ENCODE assay signal across 15 cellular contexts in genomic region chr1:89957063-89957462, GRCh38. TPM values are rescaled to one million over a fixed set of nuclear protein-coding genes. Genes with fewer than 3 reads are reported as not detected.
DNase-seq lines count a peak whose midpoint lies in the region; ATAC-seq lines count a peak whose summit lies in the region.
"Had no signal": no experiment of that assay in that cellular context is flagged by ENCODE, and none has a peak within 500 bp of the region (broad histone marks: within the 10 kb centered on the region; RNA-seq: fewer than 3 reads in every experiment).

No MANE protein-coding gene starts in this region.

- no peaks in the 10 kb centered on the region for H4K20me1 ChIP-seq in BLaER1

- peaks cover 51% of the 10 kb centered on the region for H3K4me1 Mint-ChIP-seq in activated T-helper 1 cell treated with anti-CD3 and anti-CD28 coated beads, Interleukin-12 subunit alpha, Interleukin-12 subunit beta, Interleukin-2, Interleukin-4 antibody, amounts not matched to agents 30 ng/mL and 10 ng/mL and 1 ng/mL, durations not matched to agents 14 hours and 24 hours and 36 hours (ENCODE audit: low read depth)
- peaks cover 15 to 20% of the 10 kb centered on the region in 2 donors for H3K4me1 Mint-ChIP-seq in stimulated activated naive B cell treated with anti-CD40 and anti-IgM and Interleukin-4, amounts not matched to agents 10 μg/mL and 1 μg/mL and 100 μg/mL, for 72 hours

- H3K9me3 ChIP-seq in BLaER1 = peaks cover 45% of the 10 kb centered on the region
- H3K9me3 ChIP-seq: SJSA1 had no signal

- peaks cover 20% of the 10 kb centered on the region; the same call in 1 of the 2 replicates for H3K36me3 ChIP-seq in BLaER1
- H3K36me3 ChIP-seq: SJSA1 had no signal

- H3K9me3 Mint-ChIP-seq in activated T-helper 1 cell treated with anti-CD3 and anti-CD28 coated beads, Interleukin-12 subunit alpha, Interleukin-12 subunit beta, Interleukin-2, Interleukin-4 antibody, amounts not matched to agents 30 ng/mL and 10 ng/mL and 1 ng/mL, durations not matched to agents 14 hours and 24 hours and 36 hours = peaks cover 5% of the 10 kb centered on the region
- peaks cover 0 to 3% of the 10 kb centered on the region in 2 donors for H3K9me3 Mint-ChIP-seq in stimulated activated naive B cell treated with anti-CD40 and anti-IgM and Interleukin-4, amounts not matched to agents 10 μg/mL and 1 μg/mL and 100 μg/mL, for 72 hours
- H3K9me3 Mint-ChIP-seq: stimulated activated memory B cell treated with anti-CD40 and anti-IgM and Interleukin-4, amounts not matched to agents 10 μg/mL and 1 μg/mL and 100 μg/mL, for 72 hours had no signal

- H3K4me1 ChIP-seq in BLaER1 = peaks cover 83% of the 10 kb centered on the region

- peak; percentile 23 for DNase-seq in activated T-helper 1 cell treated with anti-CD3 and anti-CD28 coated beads, Interleukin-12 subunit alpha, Interleukin-12 subunit beta, Interleukin-2, Interleukin-4 antibody, amounts not matched to agents 30 ng/mL and 10 ng/mL and 1 ng/mL, durations not matched to agents 14 hours and 24 hours and 36 hours (ENCODE audit: low spot score)
- no peak for DNase-seq in SKM-1 treated with dmso at 0.1 percent for 144 hours (lab: John Stamatoyannopoulos, UW; ENCODE audit: unreplicated experiment)
- DNase-seq in stimulated activated CD4-positive, alpha-beta T cell treated with anti-CD3 and anti-CD28 coated beads, Interleukin-2, amount 100 ng/mL, for 48 hours = no peak
- DNase-seq in stimulated activated naive B cell treated with anti-CD40 and anti-IgM and Interleukin-4, amounts not matched to agents 10 μg/mL and 1 μg/mL and 100 μg/mL, for 72 hours = no peak
- DNase-seq: activated CD4-positive, alpha-beta T cell treated with anti-CD3 and anti-CD28 coated beads for 1 hour; aorta; NCI-H1092 treated with DMSO at 0.1 percent for 48 hours; NCI-H446 treated with DMSO at 0.1 percent for 48 hours had no signal

- peak overlapping the region; percentile 5 for H3K27ac Mint-ChIP-seq in activated T-helper 1 cell treated with anti-CD3 and anti-CD28 coated beads, Interleukin-12 subunit alpha, Interleukin-12 subunit beta, Interleukin-2, Interleukin-4 antibody, amounts not matched to agents 30 ng/mL and 10 ng/mL and 1 ng/mL, durations not matched to agents 14 hours and 24 hours and 36 hours
- H3K27ac Mint-ChIP-seq in stimulated activated naive B cell treated with anti-CD40 and anti-IgM and Interleukin-4, amounts not matched to agents 10 μg/mL and 1 μg/mL and 100 μg/mL, for 72 hours = no peak overlapping the region
- H3K27ac Mint-ChIP-seq: stimulated activated memory B cell treated with anti-CD40 and anti-IgM and Interleukin-4, amounts not matched to agents 10 μg/mL and 1 μg/mL and 100 μg/mL, for 72 hours had no signal

- H3K4me3 Mint-ChIP-seq in activated T-helper 1 cell treated with anti-CD3 and anti-CD28 coated beads, Interleukin-12 subunit alpha, Interleukin-12 subunit beta, Interleukin-2, Interleukin-4 antibody, amounts not matched to agents 30 ng/mL and 10 ng/mL and 1 ng/mL, durations not matched to agents 14 hours and 24 hours and 36 hours = peak overlapping the region; percentile 32
- no peak overlapping the region for H3K4me3 Mint-ChIP-seq in stimulated activated naive B cell treated with anti-CD40 and anti-IgM and Interleukin-4, amounts not matched to agents 10 μg/mL and 1 μg/mL and 100 μg/mL, for 72 hours
- H3K4me3 Mint-ChIP-seq: CD14-positive monocyte; stimulated activated memory B cell treated with anti-CD40 and anti-IgM and Interleukin-4, amounts not matched to agents 10 μg/mL and 1 μg/mL and 100 μg/mL, for 72 hours had no signal

- H3K4me2 ChIP-seq in BLaER1 = peak overlapping the region; percentile 71

- peaks cover 2% of the 10 kb centered on the region for H3K36me3 Mint-ChIP-seq in activated T-helper 1 cell treated with anti-CD3 and anti-CD28 coated beads, Interleukin-12 subunit alpha, Interleukin-12 subunit beta, Interleukin-2, Interleukin-4 antibody, amounts not matched to agents 30 ng/mL and 10 ng/mL and 1 ng/mL, durations not matched to agents 14 hours and 24 hours and 36 hours (ENCODE audit: low read depth)
- peaks cover 4% of the 10 kb centered on the region in 2 donors for H3K36me3 Mint-ChIP-seq in stimulated activated naive B cell treated with anti-CD40 and anti-IgM and Interleukin-4, amounts not matched to agents 10 μg/mL and 1 μg/mL and 100 μg/mL, for 72 hours

- H3K27me3 ChIP-seq in BLaER1 (no peaks in the 10 kb centered on the region), layer of hippocampus (ENCODE audit: control insufficient read depth, insufficient read depth, low read length) (no peaks in the 10 kb centered on the region)
- H3K27me3 ChIP-seq: SJSA1 had no signal

- ATAC-seq in HG03175 (IDR thresholded peaks at IDR 0.05; ENCODE audit: unreplicated experiment) (peak; percentile 38), GM21786 (IDR thresholded peaks at IDR 0.05; ENCODE audit: unreplicated experiment) (no peak)
- no peak for ATAC-seq in stimulated activated naive B cell treated with anti-CD40 and anti-IgM and Interleukin-4, amounts not matched to agents 10 μg/mL and 1 μg/mL and 100 μg/mL, for 72 hours (replicated peaks)
- ATAC-seq: stimulated activated memory B cell treated with anti-CD40 and anti-IgM and Interleukin-4, amounts not matched to agents 10 μg/mL and 1 μg/mL and 100 μg/mL, for 72 hours had no signal

- peak overlapping the region; percentile 80 for H3K27ac ChIP-seq in BLaER1
- H3K27ac ChIP-seq in layer of hippocampus (ENCODE audit: low read depth, low read length) = peak overlapping the region; percentile 2
- H3K27ac ChIP-seq: SJSA1 had no signal

- peak overlapping the region; percentile 36; the same call in 1 of the 2 replicates for H3K9ac ChIP-seq in BLaER1

- intact Hi-C loops in activated T-helper 1 cell treated with anti-CD3 and anti-CD28 coated beads, Interleukin-12 subunit alpha, Interleukin-12 subunit beta, Interleukin-2, Interleukin-4 antibody, amounts not matched to agents 30 ng/mL and 10 ng/mL and 1 ng/mL, durations not matched to agents 14 hours and 24 hours and 36 hours (cut with micrococcal nuclease) = loop anchor here (2.0 kb wide), 1 partner anchor 112 kb away; no protein-coding TSS in a partner anchor

- H3K4me3 ChIP-seq in BLaER1 = no peak overlapping the region
- H3K4me3 ChIP-seq: SJSA1 had no signal

- H3K27me3 Mint-ChIP-seq in activated T-helper 1 cell treated with anti-CD3 and anti-CD28 coated beads, Interleukin-12 subunit alpha, Interleukin-12 subunit beta, Interleukin-2, Interleukin-4 antibody, amounts not matched to agents 30 ng/mL and 10 ng/mL and 1 ng/mL, durations not matched to agents 14 hours and 24 hours and 36 hours (ENCODE audit: insufficient read depth) = no peaks in the 10 kb centered on the region
- no peaks in the 10 kb centered on the region for H3K27me3 Mint-ChIP-seq in stimulated activated naive B cell treated with anti-CD40 and anti-IgM and Interleukin-4, amounts not matched to agents 10 μg/mL and 1 μg/mL and 100 μg/mL, for 72 hours

RNA-seq across cellular contexts. Expression of gene ZNF326, which starts 37.8 kb away (rescaled TPM):
- 37.3 and 39.1 TPM in 2 replicates for total RNA-seq in activated T-helper 1 cell treated with anti-CD3 and anti-CD28 coated beads, Interleukin-12 subunit alpha, Interleukin-12 subunit beta, Interleukin-2, Interleukin-4 antibody, amounts not matched to agents 30 ng/mL and 10 ng/mL and 1 ng/mL, durations not matched to agents 14 hours and 24 hours and 36 hours
